28 cellular contexts compared by ENCODE assay signal in the genomic region with DNA sequence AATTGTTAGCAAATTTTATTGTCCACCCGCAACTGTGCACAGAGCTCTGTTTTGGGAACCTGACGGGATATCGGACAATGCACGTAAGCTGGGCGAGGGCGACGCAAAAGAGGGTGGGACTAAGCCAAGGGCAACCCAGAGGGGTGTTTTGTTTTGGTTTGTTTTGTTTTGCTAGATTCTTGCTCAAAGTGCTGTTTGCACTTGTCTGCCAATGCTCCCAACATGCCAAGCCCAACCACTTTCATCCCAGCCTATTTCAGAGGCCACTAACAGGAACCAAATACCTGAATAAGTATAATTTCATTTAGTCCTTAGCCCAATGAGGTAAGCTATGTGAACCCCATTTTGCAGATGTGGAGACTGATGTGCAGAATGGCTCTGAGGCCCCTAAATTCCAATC.
"Had no signal": no experiment of that assay in that cellular context is flagged by ENCODE, and none has a peak within 500 bp of the region (broad histone marks: within the 10 kb centered on the region; RNA-seq: fewer than 3 reads in every experiment).

No MANE protein-coding gene starts in this region.

- H3K36me3 ChIP-seq: brain microvascular endothelial cell, gastrocnemius medialis, heart right ventricle had no signal

- ATAC-seq: activated CD4-positive, alpha-beta T cell treated with anti-CD3 and anti-CD28 coated beads for 36 hours; activated CD8-positive, alpha-beta memory T cell treated with anti-CD3 and anti-CD28 coated beads, Interleukin-2, amount 10 ng/mL, durations not matched to agents 7 days and 5 days; activated CD8-positive, alpha-beta T cell treated with anti-CD3 and anti-CD28 coated beads, Interleukin-2, amount 10 ng/mL, durations not matched to agents 7 days and 5 days; activated T-cell treated with anti-CD3 and anti-CD28 coated beads, Interleukin-2, amount 50 U/mL, for 72 hours; esophagus mucosa; foreskin keratinocyte; gastrocnemius medialis; heart right ventricle had no signal

- FAIRE-seq: astrocyte, bronchial epithelial cell had no signal

- H3K4me2 ChIP-seq: hepatocyte had no signal

- H3K4me3 ChIP-seq: coronary artery, dorsolateral prefrontal cortex, gastrocnemius medialis, heart right ventricle, hepatocyte had no signal

- H3K27ac ChIP-seq: brain microvascular endothelial cell, coronary artery, dorsolateral prefrontal cortex, foreskin keratinocyte, gastrocnemius medialis, heart right ventricle, hepatocyte had no signal

- H3K4me1 ChIP-seq: foreskin keratinocyte, gastrocnemius medialis had no signal

- H3K9me3 ChIP-seq: gastrocnemius medialis, heart right ventricle had no signal

- H3K27me3 ChIP-seq: brain microvascular endothelial cell, foreskin keratinocyte, gastrocnemius medialis, heart right ventricle, hepatocyte had no signal

- DNase-seq: activated CD4-positive, alpha-beta memory T cell treated with anti-CD3 and anti-CD28 coated beads for 36 hours; activated CD4-positive, alpha-beta T cell treated with anti-CD3 and anti-CD28 coated beads for 36 hours; activated CD4-positive, alpha-beta T cell treated with anti-CD3 and anti-CD28 coated beads, Interleukin-2, amount 10 ng/mL, durations not matched to agents 24 days and 14 days; activated CD4-positive, CD25-positive, alpha-beta regulatory T cell; activated CD4-positive, CD25-positive, alpha-beta regulatory T cell treated with anti-CD3 and anti-CD28 coated beads, Interleukin-2, amount 50 U/mL, for 72 hours; activated CD8-positive, alpha-beta memory T cell treated with anti-CD3 and anti-CD28 coated beads, Interleukin-2, amount 10 ng/mL, durations not matched to agents 7 days and 5 days; activated CD8-positive, alpha-beta memory T cell treated with anti-CD3 and anti-CD28 coated beads, Interleukin-2, amount 50 U/mL, for 4 hours; activated CD8-positive, alpha-beta T cell treated with anti-CD3 and anti-CD28 coated beads, Interleukin-2, amount 10 ng/mL, durations not matched to agents 7 days and 5 days; activated gamma-delta T cell treated with Interleukin-2 at 50 U/mL for 16 hours; activated naive CD4-positive, alpha-beta T cell treated with anti-CD3 and anti-CD28 coated beads, Interleukin-2, amount 50 U/mL, for 16 hours; activated naive CD4-positive, alpha-beta T cell treated with Interleukin-2 at 50 U/mL for 16 hours; activated T-cell treated with anti-CD3 and anti-CD28 coated beads, Interleukin-2, amount 50 U/mL, for 24 hours; activated T-cell treated with anti-CD3 and anti-CD28 coated beads, Interleukin-2, amount 50 U/mL, for 72 hours; amniotic stem cell; anterior cingulate cortex; brain microvascular endothelial cell; dorsolateral prefrontal cortex; effector memory CD4-positive, alpha-beta T cell; endodermal cell; foreskin keratinocyte; gastrocnemius medialis; heart right ventricle; T-helper 2 cell had no signal

- H3K79me2 ChIP-seq: hepatocyte had no signal

- H2AFZ ChIP-seq: hepatocyte had no signal
